9 cellular contexts compared by ENCODE assay signal in the genomic region with DNA sequence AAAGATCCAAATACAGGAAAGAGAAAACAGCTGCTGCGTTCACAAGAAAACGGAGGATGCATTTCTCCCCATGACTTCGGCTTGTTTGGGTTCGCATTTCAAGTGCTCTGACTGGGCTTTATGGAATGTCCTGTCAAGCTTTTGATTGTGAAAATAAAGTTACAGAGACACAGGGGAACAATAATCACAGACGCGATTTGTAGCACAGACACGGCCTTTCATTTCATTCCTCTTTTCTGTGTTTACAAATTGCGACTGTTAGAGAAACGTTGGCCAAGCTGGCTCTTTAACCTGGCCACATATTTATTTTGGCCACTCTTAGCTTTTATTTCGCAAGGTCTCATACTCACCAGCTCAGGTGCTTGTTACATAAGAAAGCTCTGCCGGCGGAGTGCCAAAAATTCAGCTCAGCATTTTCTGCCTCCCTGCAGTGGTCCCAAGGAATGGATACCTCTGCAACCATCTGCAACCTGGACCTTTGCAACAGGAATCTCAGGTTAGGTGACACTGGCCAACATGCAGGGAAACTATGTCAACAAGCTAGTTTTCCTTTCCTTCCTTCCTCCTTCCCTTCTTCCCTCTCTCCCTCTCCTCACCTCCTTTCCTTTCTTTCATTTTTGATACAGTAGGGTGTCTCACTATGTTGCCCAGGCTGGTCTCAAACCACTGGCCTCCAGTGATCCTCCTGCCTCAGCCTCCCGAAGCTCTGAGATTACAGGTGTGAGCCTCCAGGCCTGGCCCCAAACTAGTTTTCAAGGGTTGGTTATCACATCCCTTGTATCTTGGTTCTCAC. TPM values are rescaled to one million over a fixed set of nuclear protein-coding genes. Genes with fewer than 3 reads are reported as not detected.
A peak's percentile ranks its signal among the peaks of the same experiment; 100 is the strongest.
DNase-seq lines count a peak whose midpoint lies in the region; ATAC-seq and TF ChIP-seq lines count a peak whose summit lies in the region.
"Had no signal": no experiment of that assay in that cellular context is flagged by ENCODE, and none has a peak within 500 bp of the region (broad histone marks: within the 10 kb centered on the region; RNA-seq: fewer than 3 reads in every experiment).

No MANE protein-coding gene starts in this region.

- no peaks in the 10 kb centered on the region for H3K36me3 Mint-ChIP-seq in activated T-helper 17 cell treated with anti-CD3 and anti-CD28 coated beads, Interleukin-2, amount 50 U/mL, for 72 hours (ENCODE audit: low read depth)

- TF ChIP-seq CTCF in breast epithelium (IDR thresholded peaks at IDR 0.05): no peak
- TF ChIP-seq CTCF in right lobe of liver (IDR thresholded peaks at IDR 0.05): no peak

- WGBS in right lobe of liver (ENCODE audit: insufficient coverage, low coverage, low lambda C conversion rate, missing lambda C conversion rate): 17% methylated on average over 13 of the region's 13 CpGs

- no peak overlapping the region for H3K4me3 Mint-ChIP-seq in activated T-helper 17 cell treated with anti-CD3 and anti-CD28 coated beads, Interleukin-2, amount 50 U/mL, for 72 hours

- intact Hi-C loops in breast epithelium (cut with DNase I; ENCODE audit: low total_unique reads) (no loop called here), right lobe of liver (cut with DNase I) (loop anchor here (5.0 to 10.0 kb wide), 2 partner anchors 53 to 55 kb away; a partner anchor contains a TSS)

- H3K9me3 Mint-ChIP-seq in activated T-helper 17 cell treated with anti-CD3 and anti-CD28 coated beads, Interleukin-2, amount 50 U/mL, for 72 hours: no peaks in the 10 kb centered on the region

- peaks cover 10% of the 10 kb centered on the region for H3K27me3 Mint-ChIP-seq in activated T-helper 17 cell treated with anti-CD3 and anti-CD28 coated beads, Interleukin-2, amount 50 U/mL, for 72 hours

- H3K4me3 ChIP-seq in breast epithelium: peak overlapping the region in 2 of 3 donors; percentile 11 to 13
- H3K4me3 ChIP-seq in right lobe of liver: peak overlapping the region in 2 of 3 donors; percentile 12 to 32
- H3K4me3 ChIP-seq: cardiac muscle cell had no signal

- H3K27ac Mint-ChIP-seq in activated T-helper 17 cell treated with anti-CD3 and anti-CD28 coated beads, Interleukin-2, amount 50 U/mL, for 72 hours: no peak overlapping the region

- H3K4me1 Mint-ChIP-seq in activated T-helper 17 cell treated with anti-CD3 and anti-CD28 coated beads, Interleukin-2, amount 50 U/mL, for 72 hours: peaks cover 5% of the 10 kb centered on the region

- DNase-seq in NCI-H1105 treated with DMSO at 0.1 percent for 48 hours (lab: John Stamatoyannopoulos, UW) (peak; percentile 41), NCI-H1105 (lab: John Stamatoyannopoulos, UW) (no peak), breast epithelium (ENCODE audit: low spot score in 2 of 2) (peak; percentile 88), right lobe of liver (peak; percentile 73 to 93 (median 82)), ureter (ENCODE audit: low spot score) (peak; percentile 54)
- DNase-seq in activated CD8-positive, alpha-beta memory T cell treated with anti-CD3 and anti-CD28 coated beads, Interleukin-2, amount 50 U/mL, for 4 hours: no peak
- no peak for DNase-seq in stimulated activated CD4-positive, alpha-beta T cell treated with anti-CD3 and anti-CD28 coated beads, Interleukin-1b, Interleukin-23, amount 100 ng/mL, for 48 hours

- no peaks in the 10 kb centered on the region for H3K9me3 ChIP-seq in breast epithelium
- no peaks in the 10 kb centered on the region for H3K9me3 ChIP-seq in right lobe of liver

- no peaks in the 10 kb centered on the region for H3K27me3 ChIP-seq in breast epithelium
- no peaks in the 10 kb centered on the region for H3K27me3 ChIP-seq in right lobe of liver
- H3K27me3 ChIP-seq: cardiac muscle cell had no signal

- H3K4me1 ChIP-seq in breast epithelium: peaks cover 0 to 16% of the 10 kb centered on the region in 2 donors
- peaks cover 0 to 60% (median 26%) of the 10 kb centered on the region in 4 donors for H3K4me1 ChIP-seq in right lobe of liver

- ATAC-seq in right lobe of liver: peak; percentile 41 to 61 (median 46)
- ATAC-seq in activated T-helper 17 cell treated with anti-CD3 and anti-CD28 coated beads, Interleukin-2, amount 50 U/mL, for 72 hours (replicated peaks): no peak

- H3K27ac ChIP-seq in breast epithelium (peak overlapping the region; percentile 87 to 93), right lobe of liver (peak overlapping the region; percentile 65 to 97 (median 94))
- H3K27ac ChIP-seq: cardiac muscle cell had no signal

- H3K36me3 ChIP-seq in breast epithelium (no peaks in the 10 kb centered on the region), right lobe of liver (no peaks in the 10 kb centered on the region)
- H3K36me3 ChIP-seq: cardiac muscle cell had no signal

- TF ChIP-seq POLR2A in breast epithelium (IDR thresholded peaks at IDR 0.05) (no peak), right lobe of liver (IDR thresholded peaks at IDR 0.05) (peak; percentile 22)

RNA-seq across cellular contexts. Expression of a gene that starts 58.2 kb away (rescaled TPM):
- total RNA-seq in breast epithelium (1 to 10 TPM in 2 of 3 donors, under 1 TPM in 1; 0.73 to 3.6 (median 1.9) TPM), right lobe of liver (under 1 TPM in 5 of 6 experiments, not detected in 1; 0.13 to 0.53 (median 0.25) TPM), ureter (3.3 TPM)
- total RNA-seq in activated T-helper 17 cell treated with anti-CD3 and anti-CD28 coated beads, Interleukin-2, amount 50 U/mL, for 72 hours: under 1 TPM; 0.15 to 0.42 TPM

Comparison
In these comparisons a context has a peak if more than half of its experiments do, and no peak if none do; other contexts are left out.
1. DNase-seq: peak in NCI-H1105 treated with DMSO at 0.1 percent for 48 hours (single experiment), breast epithelium (2 of 2), right lobe of liver (3 of 3) and ureter (single experiment); none in NCI-H1105 (single experiment), activated CD8-positive, alpha-beta memory T cell treated with anti-CD3 and anti-CD28 coated beads, Interleukin-2, amount 50 U/mL, for 4 hours (single experiment) and stimulated activated CD4-positive, alpha-beta T cell treated with anti-CD3 and anti-CD28 coated beads, Interleukin-1b, Interleukin-23, amount 100 ng/mL, for 48 hours (single experiment).